ENCODE assay signal across 10 cellular contexts in the genomic region with DNA sequence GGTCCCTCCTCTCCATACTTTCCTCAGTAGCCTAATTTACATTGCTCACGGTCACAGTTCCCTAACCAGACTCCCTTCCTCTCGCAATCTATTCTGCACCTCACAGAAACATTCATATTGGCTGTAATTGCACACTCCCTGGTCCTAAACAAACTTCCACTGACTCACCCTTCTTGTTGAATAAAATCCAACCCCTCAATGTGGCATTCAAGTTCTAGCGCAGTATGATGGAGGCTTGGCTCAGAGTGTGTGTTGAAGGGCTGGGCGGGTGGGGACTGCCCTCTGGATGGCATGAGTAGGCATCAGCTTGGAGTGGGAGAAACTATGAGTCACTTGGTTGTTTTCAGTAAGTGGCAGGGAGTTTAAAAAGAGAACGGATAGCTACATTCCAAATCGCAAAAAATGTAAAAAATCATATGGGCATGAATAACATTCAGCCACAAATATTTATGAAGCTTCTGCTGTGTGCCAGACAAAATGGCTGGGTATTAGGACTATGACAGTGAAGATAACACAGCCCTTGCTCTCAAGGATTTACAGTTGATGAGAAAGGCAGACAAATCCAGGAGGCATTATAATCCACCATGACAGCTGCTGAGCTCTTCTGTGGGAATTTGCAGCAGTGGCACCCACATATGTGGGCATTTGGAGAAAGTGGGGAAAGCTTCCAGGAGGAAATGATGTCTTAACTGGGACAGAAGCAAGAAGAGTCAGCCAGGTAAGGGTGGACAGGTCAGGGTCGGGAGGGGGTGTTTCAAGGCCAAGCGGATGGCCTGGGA. TPM values are rescaled to one million over a fixed set of nuclear protein-coding genes. Genes with fewer than 3 reads are reported as not detected.
DNase-seq lines count a peak whose midpoint lies in the region; ATAC-seq, FAIRE-seq and TF ChIP-seq lines count a peak whose summit lies in the region.
"Had no signal": no experiment of that assay in that cellular context is flagged by ENCODE, and none has a peak within 500 bp of the region (broad histone marks: within the 10 kb centered on the region; RNA-seq: fewer than 3 reads in every experiment).

No MANE protein-coding gene starts in this region.

- no peaks in the 10 kb centered on the region for H3K36me3 ChIP-seq in gastrocnemius medialis

- no peak overlapping the region for H3K4me3 ChIP-seq in gastrocnemius medialis

- in situ Hi-C loops in gastrocnemius medialis (cut with MboI; ENCODE audit: low sequenced_read_pairs in 4 of 4) = no loop called here

- ATAC-seq in foreskin keratinocyte (peak; percentile 68), gastrocnemius medialis (no peak)

- DNase-seq in NCI-H82 (lab: John Stamatoyannopoulos, UW) (peak; percentile 63), NCI-H82 treated with DMSO at 0.1 percent for 48 hours (lab: John Stamatoyannopoulos, UW; ENCODE audit: unreplicated experiment) (no peak), SW480 (ENCODE audit: low spot score) (peak; percentile 88), foreskin keratinocyte (peak; percentile 91 to 97), superior temporal gyrus (ENCODE audit: extremely low spot score) (peak; percentile 47), gastrocnemius medialis (no peak), GM12891 (ENCODE audit: insufficient read length, low spot score) (no peak), middle frontal gyrus (ENCODE audit: extremely low spot score, low spot score) (no peak)
- DNase-seq: effector CD8-positive, alpha-beta T cell had no signal

- H3K27ac ChIP-seq in foreskin keratinocyte (peak overlapping the region; percentile 99), gastrocnemius medialis (no peak overlapping the region)
- H3K27ac ChIP-seq: KMS-11 had no signal

- FAIRE-seq in GM12891 (lab: Jason Lieb, UNC) = no peak

- H3K27me3 ChIP-seq in foreskin keratinocyte (no peaks in the 10 kb centered on the region), gastrocnemius medialis (peaks cover 0 to 5% (median 0%) of the 10 kb centered on the region in 3 donors)

- intact Hi-C loops in gastrocnemius medialis (cut with DNase I; ENCODE audit: low total_unique reads) = no loop called here

- H3K4me1 ChIP-seq in foreskin keratinocyte (peaks cover 40% of the 10 kb centered on the region), gastrocnemius medialis (no peaks in the 10 kb centered on the region)

- peak; percentile 10 for TF ChIP-seq CTCF in foreskin keratinocyte (conservative IDR thresholded peaks at IDR 0.05)
- no peak for TF ChIP-seq CTCF in gastrocnemius medialis (IDR thresholded peaks at IDR 0.05 in 4 of 5, conservative IDR thresholded peaks at IDR 0.05 in 1 of 5)

- TF ChIP-seq POLR2A in gastrocnemius medialis (IDR thresholded peaks at IDR 0.05) (no peak), GM12891 (IDR thresholded peaks at IDR 0.05; ENCODE audit: low read depth, low read length) (no peak)

- no peaks in the 10 kb centered on the region for H3K9me3 ChIP-seq in gastrocnemius medialis

TF ChIP-seq in GM12891, 5 proteins besides CTCF, POLR2A, EP300 and RAD21:
- TF ChIP-seq PAX5 (IDR thresholded peaks at IDR 0.05; ENCODE audit: insufficient read depth, low read length, severe bottlenecking) = no peak
- no peak for TF ChIP-seq SPI1 (IDR thresholded peaks at IDR 0.05; ENCODE audit: low read depth, low read length)
- no peak for TF ChIP-seq POU2F2 (IDR thresholded peaks at IDR 0.05; ENCODE audit: low read depth, low read length)
- TF ChIP-seq POLR2AphosphoS5 (IDR thresholded peaks at IDR 0.05; ENCODE audit: low read depth, low read length) = no peak
- TF ChIP-seq TAF1 (IDR thresholded peaks at IDR 0.05; ENCODE audit: low read depth, low read length) = no peak
TF ChIP-seq in GM12891: peak in this region for 0.

RNA-seq across cellular contexts. Expression of a gene that starts 42.2 kb away (rescaled TPM):
- total RNA-seq in foreskin keratinocyte (13.0 and 18.8 TPM in 2 replicates), gastrocnemius medialis (10 to 100 TPM in 3 of 4 donors, 1 to 10 TPM in 1; 6.6 to 21.9 (median 10.7) TPM)
- 4.1 and 5.3 TPM in 2 replicates for polyA plus RNA-seq in foreskin keratinocyte
- polyA plus RNA-seq in GM12891 (2012; ENCODE audit: low read depth, missing spikeins) = 4.1 TPM

Comparison
In these comparisons a context has a peak if more than half of its experiments do, and no peak if none do; other contexts are left out.
1. DNase-seq: peak in NCI-H82 (single experiment), SW480 (single experiment), foreskin keratinocyte (2 of 2) and superior temporal gyrus (single experiment); none in NCI-H82 treated with DMSO at 0.1 percent for 48 hours (single experiment), gastrocnemius medialis (0 of 2), GM12891 (single experiment) and middle frontal gyrus (single experiment).